Comparison of ENCODE assay signal across 1 cellular context in the genomic region with DNA sequence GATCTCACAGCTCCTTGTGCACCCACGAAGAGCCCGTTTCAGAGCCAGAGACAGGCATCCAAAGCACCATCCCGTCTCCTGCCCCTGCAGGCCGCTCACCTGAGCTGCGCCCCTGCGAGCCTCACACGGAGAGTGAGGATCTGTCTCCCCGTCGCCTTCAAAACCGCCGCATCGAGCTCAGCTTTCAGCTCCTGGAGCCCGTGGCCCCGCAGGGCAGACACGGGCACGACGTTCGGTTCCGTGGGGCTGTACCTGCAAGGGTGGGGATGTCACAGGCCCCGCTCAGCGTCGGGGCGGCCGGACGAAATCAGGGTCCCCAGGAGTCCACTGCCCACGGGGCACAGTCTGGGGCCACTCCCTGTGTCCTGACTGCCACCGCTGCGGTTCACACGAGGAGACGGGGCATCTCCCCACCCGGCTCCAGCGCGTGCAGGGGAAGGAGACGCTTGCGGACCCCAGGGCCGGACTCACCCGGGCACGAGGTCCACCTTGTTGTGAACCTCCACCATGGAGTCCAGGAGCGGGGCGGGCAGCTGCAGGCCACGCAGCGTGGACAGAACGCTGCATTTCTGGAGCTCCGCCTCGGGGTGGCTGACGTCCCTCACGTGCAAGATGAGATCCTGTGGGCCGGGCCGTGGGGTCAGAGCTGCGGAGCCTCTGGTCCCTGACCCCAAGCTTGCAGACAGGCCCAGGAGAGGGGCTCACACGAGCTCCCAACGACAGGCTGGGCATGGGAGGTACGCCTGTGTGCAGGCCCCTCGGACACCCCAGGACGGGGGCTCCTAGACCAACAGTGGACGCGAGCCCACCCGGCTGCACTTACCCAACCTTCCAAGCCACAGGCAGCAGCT.
TF ChIP-seq lines count a peak whose summit lies in the region.

No MANE protein-coding gene starts in this region.

TF ChIP-seq in GM23338, 12 proteins besides CTCF, POLR2A, EP300 and RAD21:
- TF ChIP-seq EZH2 (IDR thresholded peaks at IDR 0.05; ENCODE audit: low read depth, unreplicated experiment) (no peak), CREB1 (CRISPR knock-in tag; IDR thresholded peaks at IDR 0.05; ENCODE audit: low read depth) (no peak), NANOG (IDR thresholded peaks at IDR 0.05; ENCODE audit: borderline replicate concordance) (no peak), ZNF331 (CRISPR knock-in tag; IDR thresholded peaks at IDR 0.05; ENCODE audit: low read depth) (no peak), EZH2phosphoT487 (IDR thresholded peaks at IDR 0.05; ENCODE audit: unreplicated experiment) (no peak), STAT1 (IDR thresholded peaks at IDR 0.05; ENCODE audit: unreplicated experiment) (no peak), ZNF114 (CRISPR knock-in tag; IDR thresholded peaks at IDR 0.05) (no peak), JUNB (IDR thresholded peaks at IDR 0.05; ENCODE audit: unreplicated experiment) (no peak), POLR2AphosphoS5 (IDR thresholded peaks at IDR 0.05; ENCODE audit: low read depth) (no peak)
- TF ChIP-seq, protein P1, sequence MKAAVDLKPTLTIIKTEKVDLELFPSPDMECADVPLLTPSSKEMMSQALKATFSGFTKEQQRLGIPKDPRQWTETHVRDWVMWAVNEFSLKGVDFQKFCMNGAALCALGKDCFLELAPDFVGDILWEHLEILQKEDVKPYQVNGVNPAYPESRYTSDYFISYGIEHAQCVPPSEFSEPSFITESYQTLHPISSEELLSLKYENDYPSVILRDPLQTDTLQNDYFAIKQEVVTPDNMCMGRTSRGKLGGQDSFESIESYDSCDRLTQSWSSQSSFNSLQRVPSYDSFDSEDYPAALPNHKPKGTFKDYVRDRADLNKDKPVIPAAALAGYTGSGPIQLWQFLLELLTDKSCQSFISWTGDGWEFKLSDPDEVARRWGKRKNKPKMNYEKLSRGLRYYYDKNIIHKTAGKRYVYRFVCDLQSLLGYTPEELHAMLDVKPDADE (IDR thresholded peaks at IDR 0.05) = no peak
- TF ChIP-seq, protein P2, sequence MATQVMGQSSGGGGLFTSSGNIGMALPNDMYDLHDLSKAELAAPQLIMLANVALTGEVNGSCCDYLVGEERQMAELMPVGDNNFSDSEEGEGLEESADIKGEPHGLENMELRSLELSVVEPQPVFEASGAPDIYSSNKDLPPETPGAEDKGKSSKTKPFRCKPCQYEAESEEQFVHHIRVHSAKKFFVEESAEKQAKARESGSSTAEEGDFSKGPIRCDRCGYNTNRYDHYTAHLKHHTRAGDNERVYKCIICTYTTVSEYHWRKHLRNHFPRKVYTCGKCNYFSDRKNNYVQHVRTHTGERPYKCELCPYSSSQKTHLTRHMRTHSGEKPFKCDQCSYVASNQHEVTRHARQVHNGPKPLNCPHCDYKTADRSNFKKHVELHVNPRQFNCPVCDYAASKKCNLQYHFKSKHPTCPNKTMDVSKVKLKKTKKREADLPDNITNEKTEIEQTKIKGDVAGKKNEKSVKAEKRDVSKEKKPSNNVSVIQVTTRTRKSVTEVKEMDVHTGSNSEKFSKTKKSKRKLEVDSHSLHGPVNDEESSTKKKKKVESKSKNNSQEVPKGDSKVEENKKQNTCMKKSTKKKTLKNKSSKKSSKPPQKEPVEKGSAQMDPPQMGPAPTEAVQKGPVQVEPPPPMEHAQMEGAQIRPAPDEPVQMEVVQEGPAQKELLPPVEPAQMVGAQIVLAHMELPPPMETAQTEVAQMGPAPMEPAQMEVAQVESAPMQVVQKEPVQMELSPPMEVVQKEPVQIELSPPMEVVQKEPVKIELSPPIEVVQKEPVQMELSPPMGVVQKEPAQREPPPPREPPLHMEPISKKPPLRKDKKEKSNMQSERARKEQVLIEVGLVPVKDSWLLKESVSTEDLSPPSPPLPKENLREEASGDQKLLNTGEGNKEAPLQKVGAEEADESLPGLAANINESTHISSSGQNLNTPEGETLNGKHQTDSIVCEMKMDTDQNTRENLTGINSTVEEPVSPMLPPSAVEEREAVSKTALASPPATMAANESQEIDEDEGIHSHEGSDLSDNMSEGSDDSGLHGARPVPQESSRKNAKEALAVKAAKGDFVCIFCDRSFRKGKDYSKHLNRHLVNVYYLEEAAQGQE (IDR thresholded peaks at IDR 0.05; ENCODE audit: unreplicated experiment) = no peak
- TF ChIP-seq, protein P3, sequence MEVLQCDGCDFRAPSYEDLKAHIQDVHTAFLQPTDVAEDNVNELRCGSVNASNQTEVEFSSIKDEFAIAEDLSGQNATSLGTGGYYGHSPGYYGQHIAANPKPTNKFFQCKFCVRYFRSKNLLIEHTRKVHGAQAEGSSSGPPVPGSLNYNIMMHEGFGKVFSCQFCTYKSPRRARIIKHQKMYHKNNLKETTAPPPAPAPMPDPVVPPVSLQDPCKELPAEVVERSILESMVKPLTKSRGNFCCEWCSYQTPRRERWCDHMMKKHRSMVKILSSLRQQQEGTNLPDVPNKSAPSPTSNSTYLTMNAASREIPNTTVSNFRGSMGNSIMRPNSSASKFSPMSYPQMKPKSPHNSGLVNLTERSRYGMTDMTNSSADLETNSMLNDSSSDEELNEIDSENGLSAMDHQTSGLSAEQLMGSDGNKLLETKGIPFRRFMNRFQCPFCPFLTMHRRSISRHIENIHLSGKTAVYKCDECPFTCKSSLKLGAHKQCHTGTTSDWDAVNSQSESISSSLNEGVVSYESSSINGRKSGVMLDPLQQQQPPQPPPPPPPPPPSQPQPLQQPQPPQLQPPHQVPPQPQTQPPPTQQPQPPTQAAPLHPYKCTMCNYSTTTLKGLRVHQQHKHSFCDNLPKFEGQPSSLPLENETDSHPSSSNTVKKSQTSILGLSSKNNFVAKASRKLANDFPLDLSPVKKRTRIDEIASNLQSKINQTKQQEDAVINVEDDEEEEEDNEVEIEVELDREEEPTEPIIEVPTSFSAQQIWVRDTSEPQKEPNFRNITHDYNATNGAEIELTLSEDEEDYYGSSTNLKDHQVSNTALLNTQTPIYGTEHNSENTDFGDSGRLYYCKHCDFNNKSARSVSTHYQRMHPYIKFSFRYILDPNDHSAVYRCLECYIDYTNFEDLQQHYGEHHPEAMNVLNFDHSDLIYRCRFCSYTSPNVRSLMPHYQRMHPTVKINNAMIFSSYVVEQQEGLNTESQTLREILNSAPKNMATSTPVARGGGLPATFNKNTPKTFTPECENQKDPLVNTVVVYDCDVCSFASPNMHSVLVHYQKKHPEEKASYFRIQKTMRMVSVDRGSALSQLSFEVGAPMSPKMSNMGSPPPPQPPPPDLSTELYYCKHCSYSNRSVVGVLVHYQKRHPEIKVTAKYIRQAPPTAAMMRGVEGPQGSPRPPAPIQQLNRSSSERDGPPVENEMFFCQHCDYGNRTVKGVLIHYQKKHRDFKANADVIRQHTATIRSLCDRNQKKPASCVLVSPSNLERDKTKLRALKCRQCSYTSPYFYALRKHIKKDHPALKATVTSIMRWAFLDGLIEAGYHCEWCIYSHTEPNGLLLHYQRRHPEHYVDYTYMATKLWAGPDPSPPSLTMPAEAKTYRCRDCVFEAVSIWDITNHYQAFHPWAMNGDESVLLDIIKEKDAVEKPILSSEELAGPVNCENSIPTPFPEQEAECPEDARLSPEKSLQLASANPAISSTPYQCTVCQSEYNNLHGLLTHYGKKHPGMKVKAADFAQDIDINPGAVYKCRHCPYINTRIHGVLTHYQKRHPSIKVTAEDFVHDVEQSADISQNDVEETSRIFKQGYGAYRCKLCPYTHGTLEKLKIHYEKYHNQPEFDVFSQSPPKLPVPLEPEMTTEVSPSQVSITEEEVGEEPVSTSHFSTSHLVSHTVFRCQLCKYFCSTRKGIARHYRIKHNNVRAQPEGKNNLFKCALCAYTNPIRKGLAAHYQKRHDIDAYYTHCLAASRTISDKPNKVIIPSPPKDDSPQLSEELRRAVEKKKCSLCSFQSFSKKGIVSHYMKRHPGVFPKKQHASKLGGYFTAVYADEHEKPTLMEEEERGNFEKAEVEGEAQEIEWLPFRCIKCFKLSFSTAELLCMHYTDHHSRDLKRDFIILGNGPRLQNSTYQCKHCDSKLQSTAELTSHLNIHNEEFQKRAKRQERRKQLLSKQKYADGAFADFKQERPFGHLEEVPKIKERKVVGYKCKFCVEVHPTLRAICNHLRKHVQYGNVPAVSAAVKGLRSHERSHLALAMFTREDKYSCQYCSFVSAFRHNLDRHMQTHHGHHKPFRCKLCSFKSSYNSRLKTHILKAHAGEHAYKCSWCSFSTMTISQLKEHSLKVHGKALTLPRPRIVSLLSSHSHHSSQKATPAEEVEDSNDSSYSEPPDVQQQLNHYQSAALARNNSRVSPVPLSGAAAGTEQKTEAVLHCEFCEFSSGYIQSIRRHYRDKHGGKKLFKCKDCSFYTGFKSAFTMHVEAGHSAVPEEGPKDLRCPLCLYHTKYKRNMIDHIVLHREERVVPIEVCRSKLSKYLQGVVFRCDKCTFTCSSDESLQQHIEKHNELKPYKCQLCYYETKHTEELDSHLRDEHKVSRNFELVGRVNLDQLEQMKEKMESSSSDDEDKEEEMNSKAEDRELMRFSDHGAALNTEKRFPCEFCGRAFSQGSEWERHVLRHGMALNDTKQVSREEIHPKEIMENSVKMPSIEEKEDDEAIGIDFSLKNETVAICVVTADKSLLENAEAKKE (CRISPR knock-in tag; IDR thresholded peaks at IDR 0.05) = no peak
TF ChIP-seq in GM23338: peak in this region for 0.
